In the genomic region with DNA sequence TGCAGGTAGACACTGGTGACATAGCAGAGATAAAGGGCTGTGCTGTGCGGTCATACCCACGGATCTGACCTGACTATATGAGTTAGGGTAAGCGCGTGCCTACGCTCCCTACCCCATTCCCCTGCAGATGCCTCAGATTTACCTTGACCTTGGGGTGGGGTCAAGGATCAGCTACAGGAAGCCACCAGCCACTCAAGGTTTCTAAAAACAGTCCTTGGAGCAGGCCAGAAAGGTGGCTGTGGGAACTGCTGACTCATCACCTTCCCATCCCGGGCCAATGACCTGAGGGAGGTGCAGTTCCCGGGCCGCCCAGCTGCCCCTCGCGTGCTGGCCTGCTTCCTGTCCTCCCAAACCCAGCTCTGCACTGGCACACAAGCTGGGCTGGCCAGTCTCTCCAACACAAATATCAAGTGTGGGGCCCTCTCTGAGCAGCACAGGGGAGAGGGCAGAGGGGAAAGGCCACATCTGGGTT, we compare ENCODE assay signal across 27 cellular contexts. TPM values are rescaled to one million over a fixed set of nuclear protein-coding genes. Genes with fewer than 3 reads are reported as not detected.
DNase-seq lines count a peak whose midpoint lies in the region; ATAC-seq, FAIRE-seq and TF ChIP-seq lines count a peak whose summit lies in the region.
"Had no signal": no experiment of that assay in that cellular context is flagged by ENCODE, and none has a peak within 500 bp of the region (broad histone marks: within the 10 kb centered on the region; RNA-seq: fewer than 3 reads in every experiment).

No MANE protein-coding gene starts in this region.

- H3K36me3 Mint-ChIP-seq in activated CD8-positive, alpha-beta T cell treated with anti-CD3 and anti-CD28 coated beads, Interleukin-2, amount 10 ng/mL, durations not matched to agents 7 days and 5 days (ENCODE audit: low read depth), result peaks cover 7% of the 10 kb centered on the region
- H3K36me3 Mint-ChIP-seq in activated CD8-positive, alpha-beta T cell treated with anti-CD3 and anti-CD28 coated beads for 36 hours (ENCODE audit: low read depth), result peaks cover 27% of the 10 kb centered on the region
- H3K36me3 Mint-ChIP-seq in activated CD8-positive, alpha-beta memory T cell treated with anti-CD3 and anti-CD28 coated beads, Interleukin-2, amount 10 ng/mL, durations not matched to agents 7 days and 5 days, result peaks cover 6% of the 10 kb centered on the region
- H3K36me3 Mint-ChIP-seq: T-cell had no signal

- no peak overlapping the region for H3K4me3 Mint-ChIP-seq in activated CD8-positive, alpha-beta T cell treated with anti-CD3 and anti-CD28 coated beads, Interleukin-2, amount 10 ng/mL, durations not matched to agents 7 days and 5 days
- H3K4me3 Mint-ChIP-seq in activated CD8-positive, alpha-beta T cell treated with anti-CD3 and anti-CD28 coated beads for 36 hours, result no peak overlapping the region
- no peak overlapping the region for H3K4me3 Mint-ChIP-seq in activated CD8-positive, alpha-beta memory T cell treated with anti-CD3 and anti-CD28 coated beads, Interleukin-2, amount 10 ng/mL, durations not matched to agents 7 days and 5 days
- H3K4me3 Mint-ChIP-seq: activated naive CD4-positive, alpha-beta T cell treated with anti-CD3 and anti-CD28 coated beads for 36 hours; central memory CD8-positive, alpha-beta T cell; stimulated activated naive CD8-positive, alpha-beta T cell treated with anti-CD3 and anti-CD28 coated beads, Interleukin-15, Interleukin-2, amounts not matched to agents 100 ng/mL and 50 ng/mL, for 24 hours; T-cell had no signal

- no peak overlapping the region for H2AFZ ChIP-seq in K562 (ENCODE audit: low read depth, low read length)

- TF ChIP-seq CTCF in activated CD8-positive, alpha-beta T cell treated with anti-CD3 and anti-CD28 coated beads for 36 hours (IDR thresholded peaks at IDR 0.05), result no peak
- no peak for TF ChIP-seq CTCF in K562 (IDR thresholded peaks at IDR 0.05 in 2 of 3, conservative IDR thresholded peaks at IDR 0.05 in 1 of 3; ENCODE audit: insufficient read depth in 2 of 3, low read depth in 1 of 3, low read length in 3 of 3)
- TF ChIP-seq CTCF in lung (IDR thresholded peaks at IDR 0.05; ENCODE audit: control extremely low read depth, extremely low read depth), result no peak
- TF ChIP-seq CTCF in upper lobe of right lung (IDR thresholded peaks at IDR 0.05), result no peak

- no peak for TF ChIP-seq POLR2A in K562 (conservative IDR thresholded peaks at IDR 0.05)

- H3K4me3 ChIP-seq in K562 (no peak overlapping the region), lung (no peak overlapping the region), upper lobe of right lung (no peak overlapping the region)
- H3K4me3 ChIP-seq: BLaER1 treated with 17β-estradiol and CSF1 and Interleukin-3, amounts not matched to agents 10 nM and 100 nM; esophagus muscularis mucosa; gastroesophageal sphincter had no signal

- no peaks in the 10 kb centered on the region for H3K27me3 Mint-ChIP-seq in activated CD8-positive, alpha-beta T cell treated with anti-CD3 and anti-CD28 coated beads, Interleukin-2, amount 10 ng/mL, durations not matched to agents 7 days and 5 days (ENCODE audit: low read depth)
- no peaks in the 10 kb centered on the region for H3K27me3 Mint-ChIP-seq in activated CD8-positive, alpha-beta T cell treated with anti-CD3 and anti-CD28 coated beads for 36 hours
- H3K27me3 Mint-ChIP-seq in activated CD8-positive, alpha-beta memory T cell treated with anti-CD3 and anti-CD28 coated beads, Interleukin-2, amount 10 ng/mL, durations not matched to agents 7 days and 5 days, result no peaks in the 10 kb centered on the region
- H3K27me3 Mint-ChIP-seq: central memory CD8-positive, alpha-beta T cell; stimulated activated naive CD8-positive, alpha-beta T cell treated with anti-CD3 and anti-CD28 coated beads, Interleukin-15, Interleukin-2, amounts not matched to agents 100 ng/mL and 50 ng/mL, for 24 hours; T-cell had no signal

- WGBS in K562 (ENCODE audit: insufficient coverage, low coverage, missing lambda C conversion rate), result 38% methylated on average over 10 of the region's 10 CpGs
- WGBS in lung, 2 donors, result 54 to 65% methylated on average over 10 of the region's 10 CpGs

- no peaks in the 10 kb centered on the region for H3K27me3 ChIP-seq in K562 (ENCODE audit: control insufficient read depth in 2 of 2, insufficient read depth in 2 of 2, low read length in 2 of 2)
- no peaks in the 10 kb centered on the region for H3K27me3 ChIP-seq in lung (ENCODE audit: control insufficient read depth, insufficient read depth)
- no peaks in the 10 kb centered on the region for H3K27me3 ChIP-seq in upper lobe of right lung
- H3K27me3 ChIP-seq: BLaER1 treated with 17β-estradiol and CSF1 and Interleukin-3, amounts not matched to agents 10 nM and 100 nM; esophagus muscularis mucosa; gastroesophageal sphincter had no signal

- FAIRE-seq in K562 (lab: Jason Lieb, UNC), result no peak
- FAIRE-seq: A204.1 had no signal

- H3K9me1 ChIP-seq in K562 (ENCODE audit: control insufficient read depth, insufficient read depth, low read length), result peaks cover 59% of the 10 kb centered on the region

- no TSS peak for BruUV-seq in K562 (replicated peaks; lab: Mats Ljungman, UMichigan)

- H4K20me1 ChIP-seq in K562 (replicated peaks; ENCODE audit: control insufficient read depth, insufficient read depth, low read length), result peaks cover 97% of the 10 kb centered on the region
- H4K20me1 ChIP-seq: BLaER1 treated with 17β-estradiol and CSF1 and Interleukin-3, amounts not matched to agents 10 nM and 100 nM had no signal

- peak overlapping the region in 1 of 2 experiments; percentile 79; a peak in 2 of 4 replicates for H3K9ac ChIP-seq in K562 (ENCODE audit: insufficient read depth in 1 of 2, low read depth in 2 of 2, low read length in 2 of 2)
- H3K9ac ChIP-seq: BLaER1 treated with 17β-estradiol and CSF1 and Interleukin-3, amounts not matched to agents 10 nM and 100 nM; KMS-11 had no signal

- ATAC-seq in activated CD8-positive, alpha-beta T cell treated with anti-CD3 and anti-CD28 coated beads, Interleukin-2, amount 10 ng/mL, durations not matched to agents 7 days and 5 days, result no peak
- ATAC-seq in activated CD8-positive, alpha-beta T cell treated with anti-CD3 and anti-CD28 coated beads for 36 hours, result no peak
- ATAC-seq in K562 (peak; percentile 80), lung (ENCODE audit: insufficient read depth, low FRiP score) (peak; percentile 21), upper lobe of right lung (peak; percentile 58)
- ATAC-seq in activated CD8-positive, alpha-beta memory T cell treated with anti-CD3 and anti-CD28 coated beads, Interleukin-2, amount 10 ng/mL, durations not matched to agents 7 days and 5 days, result no peak
- ATAC-seq: gastroesophageal sphincter, T-cell had no signal

- no peak for TF ChIP-seq EP300 in K562 (IDR thresholded peaks at IDR 0.05; ENCODE audit: low read length)

- in situ Hi-C loops in K562 (cut with MboI), result no loop called here

- CTCF ChIA-PET in activated CD8-positive, alpha-beta T cell treated with anti-CD3 and anti-CD28 coated beads, Interleukin-2, amount 10 ng/mL, durations not matched to agents 7 days and 5 days (lab: Charles Lee), result interaction anchor here (1.6 kb wide), 1 partner anchor 16 kb away, joined by 6 read pairs; no protein-coding TSS in a partner anchor
- CTCF ChIA-PET in activated CD8-positive, alpha-beta T cell treated with anti-CD3 and anti-CD28 coated beads for 36 hours (lab: Charles Lee), result interaction anchor here (1.1 to 1.2 kb wide), 2 partner anchors 41 to 97 kb away, joined by 3 read pairs; no protein-coding TSS in a partner anchor
- CTCF ChIA-PET in K562 (lab: Yijun Ruan, JAX; ENCODE audit: low intra/inter-chr PET ratio), result no interaction called here
- CTCF ChIA-PET in activated CD8-positive, alpha-beta memory T cell treated with anti-CD3 and anti-CD28 coated beads, Interleukin-2, amount 10 ng/mL, durations not matched to agents 7 days and 5 days (lab: Charles Lee), result interaction anchor here (1.0 to 2.5 kb wide), 3 partner anchors 11 to 40 kb away, joined by 3 to 7 read pairs (median 6); no protein-coding TSS in a partner anchor

- peak overlapping the region; percentile 23; the same call in 2 of the 3 replicates for H3K27ac ChIP-seq in K562 (ENCODE audit: extremely low read depth, low read depth, low read length)
- peak overlapping the region in 1 of 2 donors; percentile 23 for H3K27ac ChIP-seq in lung (ENCODE audit: low read depth in 1 of 2, low read length in 1 of 2)
- peak overlapping the region; percentile 60 for H3K27ac ChIP-seq in upper lobe of right lung
- H3K27ac ChIP-seq: BLaER1 treated with 17β-estradiol and CSF1 and Interleukin-3, amounts not matched to agents 10 nM and 100 nM; esophagus muscularis mucosa; gastroesophageal sphincter; KMS-11 had no signal

- no peaks in the 10 kb centered on the region for H3K9me3 Mint-ChIP-seq in activated CD8-positive, alpha-beta T cell treated with anti-CD3 and anti-CD28 coated beads, Interleukin-2, amount 10 ng/mL, durations not matched to agents 7 days and 5 days (ENCODE audit: insufficient read depth)
- no peaks in the 10 kb centered on the region for H3K9me3 Mint-ChIP-seq in activated CD8-positive, alpha-beta T cell treated with anti-CD3 and anti-CD28 coated beads for 36 hours
- H3K9me3 Mint-ChIP-seq in activated CD8-positive, alpha-beta memory T cell treated with anti-CD3 and anti-CD28 coated beads, Interleukin-2, amount 10 ng/mL, durations not matched to agents 7 days and 5 days (ENCODE audit: low read depth), result no peaks in the 10 kb centered on the region
- H3K9me3 Mint-ChIP-seq: activated naive CD4-positive, alpha-beta T cell treated with anti-CD3 and anti-CD28 coated beads for 36 hours; central memory CD8-positive, alpha-beta T cell; stimulated activated naive CD8-positive, alpha-beta T cell treated with anti-CD3 and anti-CD28 coated beads, Interleukin-15, Interleukin-2, amounts not matched to agents 100 ng/mL and 50 ng/mL, for 24 hours; T-cell had no signal

- H3K4me1 ChIP-seq in K562 (replicated peaks in 1 of 2; ENCODE audit: control insufficient read depth in 2 of 2, insufficient read depth in 2 of 2, low read length in 2 of 2), result peaks cover 47 to 50% of the 10 kb centered on the region in 2 experiments
- peaks cover 0 to 31% of the 10 kb centered on the region in 2 donors for H3K4me1 ChIP-seq in lung (ENCODE audit: control insufficient read depth in 2 of 2, insufficient read depth in 2 of 2, low read length in 2 of 2)
- H3K4me1 ChIP-seq in upper lobe of right lung, result peaks cover 66% of the 10 kb centered on the region

- peak overlapping the region; percentile 8 for H3K27ac Mint-ChIP-seq in activated CD8-positive, alpha-beta T cell treated with anti-CD3 and anti-CD28 coated beads, Interleukin-2, amount 10 ng/mL, durations not matched to agents 7 days and 5 days
- no peak overlapping the region for H3K27ac Mint-ChIP-seq in activated CD8-positive, alpha-beta T cell treated with anti-CD3 and anti-CD28 coated beads for 36 hours
- H3K27ac Mint-ChIP-seq in activated CD8-positive, alpha-beta memory T cell treated with anti-CD3 and anti-CD28 coated beads, Interleukin-2, amount 10 ng/mL, durations not matched to agents 7 days and 5 days, result no peak overlapping the region
- H3K27ac Mint-ChIP-seq: activated naive CD4-positive, alpha-beta T cell treated with anti-CD3 and anti-CD28 coated beads for 36 hours; stimulated activated naive CD8-positive, alpha-beta T cell treated with anti-CD3 and anti-CD28 coated beads, Interleukin-15, Interleukin-2, amounts not matched to agents 100 ng/mL and 50 ng/mL, for 24 hours; T-cell had no signal

- peaks cover 63% of the 10 kb centered on the region for H3K4me1 Mint-ChIP-seq in activated CD8-positive, alpha-beta T cell treated with anti-CD3 and anti-CD28 coated beads, Interleukin-2, amount 10 ng/mL, durations not matched to agents 7 days and 5 days (ENCODE audit: low read depth)
- H3K4me1 Mint-ChIP-seq in activated CD8-positive, alpha-beta T cell treated with anti-CD3 and anti-CD28 coated beads for 36 hours (ENCODE audit: low read depth), result peaks cover 41% of the 10 kb centered on the region
- peaks cover 68% of the 10 kb centered on the region for H3K4me1 Mint-ChIP-seq in activated CD8-positive, alpha-beta memory T cell treated with anti-CD3 and anti-CD28 coated beads, Interleukin-2, amount 10 ng/mL, durations not matched to agents 7 days and 5 days
- H3K4me1 Mint-ChIP-seq: central memory CD8-positive, alpha-beta T cell had no signal

- POLR2A ChIA-PET in activated CD8-positive, alpha-beta T cell treated with anti-CD3 and anti-CD28 coated beads, Interleukin-2, amount 10 ng/mL, durations not matched to agents 7 days and 5 days (lab: Charles Lee), result no interaction called here
- POLR2A ChIA-PET in activated CD8-positive, alpha-beta T cell treated with anti-CD3 and anti-CD28 coated beads for 36 hours (lab: Charles Lee), result interaction anchor here (0.7 kb wide), 1 partner anchor 16 kb away, joined by 3 read pairs; no protein-coding TSS in a partner anchor
- POLR2A ChIA-PET in K562 (lab: Yijun Ruan, JAX), result interaction anchor here (0.9 to 4.8 kb wide), 6 partner anchors 9 to 37 kb away, joined by 3 to 33 read pairs (median 6); no protein-coding TSS in a partner anchor

- TF ChIP-seq RAD21 in K562 (CRISPR knock-in tag; conservative IDR thresholded peaks at IDR 0.05 in 1 of 2, IDR thresholded peaks at IDR 0.05 in 1 of 2), result no peak

- no peaks in the 10 kb centered on the region for H3K9me3 ChIP-seq in K562 (replicated peaks; ENCODE audit: control insufficient read depth, insufficient read depth, low read depth, low read length)
- peaks cover 0 to 3% of the 10 kb centered on the region in 2 donors for H3K9me3 ChIP-seq in lung (ENCODE audit: control insufficient read depth in 2 of 2, insufficient read depth in 1 of 2, low read length in 1 of 2)
- no peaks in the 10 kb centered on the region for H3K9me3 ChIP-seq in upper lobe of right lung
- H3K9me3 ChIP-seq: BLaER1 treated with 17β-estradiol and CSF1 and Interleukin-3, amounts not matched to agents 10 nM and 100 nM; esophagus muscularis mucosa; gastroesophageal sphincter had no signal

- H3K36me3 ChIP-seq in K562 (ENCODE audit: control insufficient read depth, insufficient read depth, low read length) (peaks cover 93% of the 10 kb centered on the region; the same call in 2 of the 3 replicates), lung (ENCODE audit: control insufficient read depth in 2 of 2, insufficient read depth in 2 of 2, low read length in 2 of 2) (no peaks in the 10 kb centered on the region), upper lobe of right lung (no peaks in the 10 kb centered on the region)
- H3K36me3 ChIP-seq: BLaER1 treated with 17β-estradiol and CSF1 and Interleukin-3, amounts not matched to agents 10 nM and 100 nM; esophagus muscularis mucosa; gastroesophageal sphincter had no signal

- no peak for DNase-seq in activated CD8-positive, alpha-beta T cell treated with anti-CD3 and anti-CD28 coated beads, Interleukin-2, amount 10 ng/mL, durations not matched to agents 7 days and 5 days
- DNase-seq in activated CD8-positive, alpha-beta T cell treated with anti-CD3 and anti-CD28 coated beads for 36 hours, result no peak
- peak; percentile 75 to 81 (median 78) for DNase-seq in K562 (ENCODE audit: extremely low read depth in 1 of 4, low spot score in 3 of 4)
- peak; percentile 63 for DNase-seq in lung (ENCODE audit: low spot score)
- DNase-seq in upper lobe of right lung, result peak; percentile 81
- DNase-seq in NCI-H345 treated with DMSO at 0.1 percent for 48 hours (lab: John Stamatoyannopoulos, UW; ENCODE audit: unreplicated experiment), result no peak
- DNase-seq in activated CD8-positive, alpha-beta memory T cell treated with anti-CD3 and anti-CD28 coated beads, Interleukin-2, amount 10 ng/mL, durations not matched to agents 7 days and 5 days, result no peak
- no peak for DNase-seq in NCI-H2029 (lab: John Stamatoyannopoulos, UW)
- DNase-seq: activated CD4-positive, alpha-beta T cell treated with anti-CD3 and anti-CD28 coated beads, Interleukin-2, amount 50 U/mL, for 48 hours; activated naive CD4-positive, alpha-beta T cell treated with anti-CD3 and anti-CD28 coated beads for 36 hours; activated T-cell treated with anti-CD3 and anti-CD28 coated beads, Interleukin-2, amount 50 U/mL, for 1 hour; anterior cingulate cortex; effector CD8-positive, alpha-beta T cell; NCI-H1092; NCI-H2081; NCI-H510A treated with DMSO at 0.1 percent for 48 hours; Right ventricle myocardium superior; T-cell had no signal

- intact Hi-C loops in activated CD8-positive, alpha-beta T cell treated with anti-CD3 and anti-CD28 coated beads for 36 hours (cut with micrococcal nuclease), result no loop called here
- intact Hi-C loops in K562 (cut with micrococcal nuclease), result no loop called here
- intact Hi-C loops in upper lobe of right lung (cut with DNase I), result no loop called here

- H3K79me2 ChIP-seq in K562 (ENCODE audit: control insufficient read depth, insufficient read depth, low read length), result peaks cover 100% of the 10 kb centered on the region

- 0 out of 2 replicates have a peak overlapping the region, but pooled peaks have one; percentile 16 for H3K4me2 ChIP-seq in K562 (ENCODE audit: insufficient read depth, low read length)
- H3K4me2 ChIP-seq: BLaER1 treated with 17β-estradiol and CSF1 and Interleukin-3, amounts not matched to agents 10 nM and 100 nM; KMS-11 had no signal

RNA-seq across cellular contexts. Expression of gene KCNK5, which starts 23.0 kb away (rescaled TPM):
- total RNA-seq in activated CD8-positive, alpha-beta T cell treated with anti-CD3 and anti-CD28 coated beads, Interleukin-2, amount 10 ng/mL, durations not matched to agents 7 days and 5 days, result 10 to 100 TPM; 12.0 TPM
- total RNA-seq in activated CD8-positive, alpha-beta T cell treated with anti-CD3 and anti-CD28 coated beads for 36 hours, result 10 to 100 TPM; 25.0 to 25.9 TPM
- 39.4 and 105 TPM in 2 replicates for total RNA-seq in K562 (2011; cell fraction: chromatin; rRNA removed; ENCODE audit: low replicate concordance)
- 101 and 127 TPM in 2 replicates for total RNA-seq in K562 (2011; cell fraction: nucleolus; rRNA removed)
- total RNA-seq in K562 (2011; cell fraction: nucleoplasm; rRNA removed), result 65.7 and 73.6 TPM in 2 replicates
- 35.5 and 38.0 TPM in 2 replicates for total RNA-seq in K562 (2014; rRNA removed)
- total RNA-seq in K562 (2014; rRNA removed; fragmentation: Illumina TruSeq; extraction: Trizol), result 12.7 and 15.0 TPM in 2 replicates
- 26.1 and 27.1 TPM in 2 replicates for total RNA-seq in K562 (2015; rRNA removed; fragmentation: Illumina TruSeq; extraction: Trizol)
- 41.6 and 45.8 TPM in 2 replicates for total RNA-seq in K562 (2021)
- 17.5 and 24.6 TPM in 2 replicates for polyA plus RNA-seq in K562 (2011; rRNA removed)
- 21.1 and 29.2 TPM in 2 replicates for polyA plus RNA-seq in K562 (2011; cell fraction: cytosol; rRNA removed)
- polyA plus RNA-seq in K562 (2011; cell fraction: nucleus; rRNA removed), result 43.7 and 67.2 TPM in 2 replicates
- polyA plus RNA-seq in K562 (2012), result 31.4 and 32.9 TPM in 2 replicates
- polyA plus RNA-seq in K562 (2014; fragmentation: Illumina TruSeq; extraction: Trizol), result 25.8 and 31.8 TPM in 2 replicates
- polyA plus RNA-seq in K562 (2014; fragmentation: Nextera tagmentation; extraction: Ambion mirVana), result 1 to 10 TPM; 1.5 to 1.9 TPM
- polyA plus RNA-seq in K562 (2014; rRNA removed), result 25.6 and 31.5 TPM in 2 replicates
- 19.7 and 25.9 TPM in 2 replicates for polyA minus RNA-seq in K562 (2011; rRNA and poly(A)+ RNA removed)
- polyA minus RNA-seq in K562 (2011; cell fraction: cytosol; rRNA and poly(A)+ RNA removed), result 29.4 and 31.6 TPM in 2 replicates
- 22.3 and 24.7 TPM in 2 replicates for polyA minus RNA-seq in K562 (2011; cell fraction: nucleus; rRNA and poly(A)+ RNA removed)
- total RNA-seq in lung, result 10 to 100 TPM; 20.5 to 22.0 TPM
- polyA plus RNA-seq in lung, result 10 to 100 TPM in 1 of 2 donors, 1 to 10 TPM in 1; 6.0 to 11.7 TPM
- total RNA-seq in upper lobe of right lung, result 10.0 TPM
- 10 to 100 TPM; 19.1 to 30.8 TPM for total RNA-seq in activated CD8-positive, alpha-beta memory T cell treated with anti-CD3 and anti-CD28 coated beads, Interleukin-2, amount 10 ng/mL, durations not matched to agents 7 days and 5 days
- total RNA-seq: myocyte, osteocyte had no signal

Comparison
In these comparisons a context has a peak if more than half of its experiments do, and no peak if none do; other contexts are left out.
1. ATAC-seq: peak in K562 (single experiment), lung (single experiment) and upper lobe of right lung (single experiment); none in activated CD8-positive, alpha-beta T cell treated with anti-CD3 and anti-CD28 coated beads, Interleukin-2, amount 10 ng/mL, durations not matched to agents 7 days and 5 days (single experiment), activated CD8-positive, alpha-beta T cell treated with anti-CD3 and anti-CD28 coated beads for 36 hours (single experiment) and activated CD8-positive, alpha-beta memory T cell treated with anti-CD3 and anti-CD28 coated beads, Interleukin-2, amount 10 ng/mL, durations not matched to agents 7 days and 5 days (single experiment).
2. DNase-seq: peak in K562 (4 of 4), lung (single experiment) and upper lobe of right lung (single experiment); none in activated CD8-positive, alpha-beta T cell treated with anti-CD3 and anti-CD28 coated beads, Interleukin-2, amount 10 ng/mL, durations not matched to agents 7 days and 5 days (single experiment), activated CD8-positive, alpha-beta T cell treated with anti-CD3 and anti-CD28 coated beads for 36 hours (single experiment), NCI-H345 treated with DMSO at 0.1 percent for 48 hours (single experiment), activated CD8-positive, alpha-beta memory T cell treated with anti-CD3 and anti-CD28 coated beads, Interleukin-2, amount 10 ng/mL, durations not matched to agents 7 days and 5 days (single experiment) and NCI-H2029 (single experiment).